In the genomic region with DNA sequence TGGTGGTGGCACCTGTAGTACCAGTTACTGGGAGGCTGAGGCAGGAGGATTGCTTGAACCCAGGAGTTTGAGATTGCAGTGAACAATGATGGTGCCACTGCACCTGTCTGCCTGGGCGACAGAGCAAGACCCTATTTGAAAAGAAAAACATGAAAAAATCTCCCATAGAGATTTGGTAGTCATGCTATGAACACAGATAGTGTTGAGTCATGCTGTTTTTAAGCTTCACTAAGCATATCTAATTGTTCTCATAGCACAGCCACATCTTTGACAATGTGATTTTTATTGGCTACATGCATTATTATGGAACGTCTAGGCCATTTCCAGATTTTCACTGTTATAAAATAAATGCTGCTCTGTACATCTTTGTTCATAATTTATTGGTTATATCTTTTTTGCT, we compare ENCODE assay signal across 1 cellular context.
A peak's percentile ranks its signal among the peaks of the same experiment; 100 is the strongest.
TF ChIP-seq lines count a peak whose summit lies in the region.

No MANE protein-coding gene starts in this region.

TF ChIP-seq in HepG2, 621 proteins besides CTCF, POLR2A, EP300 and RAD21:
- TF ChIP-seq FOXA3 (CRISPR knock-in tag; IDR thresholded peaks at IDR 0.05) (no peak), MAFK (conservative IDR thresholded peaks at IDR 0.05 in 1 of 2, IDR thresholded peaks at IDR 0.05 in 1 of 2; ENCODE audit: low read length in 2 of 2) (peak in 1 of 2 experiments; percentile 22; a peak in 1 of 4 replicates), MAFF (IDR thresholded peaks at IDR 0.05; ENCODE audit: low read depth, low read length) (peak; percentile 40; the same call in 1 of the 2 replicates), NFE2L2 (IDR thresholded peaks at IDR 0.05; ENCODE audit: low read length) (peak; percentile 49; the same call in 1 of the 2 replicates)
TF ChIP-seq in HepG2: peak in this region for 3.
